ENCODE assay signal across 1 cellular context in the genomic region with DNA sequence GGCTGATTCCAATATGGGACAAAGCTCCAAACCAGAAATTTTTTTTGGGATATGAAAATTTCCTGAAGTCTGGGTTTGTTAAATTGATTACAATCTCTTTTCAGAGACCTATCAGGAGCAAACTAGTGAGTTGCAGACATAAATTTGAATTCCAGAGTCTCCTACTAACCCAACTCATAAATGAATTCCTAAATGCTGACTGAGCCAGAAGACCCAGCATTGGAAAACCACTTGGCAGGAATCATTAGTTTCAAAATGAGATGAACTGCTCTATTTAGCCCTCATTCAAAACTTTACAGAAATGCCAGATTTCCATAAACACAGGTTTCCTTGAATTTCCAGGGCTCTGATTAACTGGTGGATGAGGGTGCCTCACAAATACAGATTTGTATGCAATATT.
TF ChIP-seq lines count a peak whose summit lies in the region.

No MANE protein-coding gene starts in this region.

TF ChIP-seq in GM23338, 12 proteins besides CTCF, POLR2A, EP300 and RAD21 (continued from another document):
- no peak for TF ChIP-seq ZNF462 (CRISPR knock-in tag; IDR thresholded peaks at IDR 0.05)
- TF ChIP-seq ZNF114 (CRISPR knock-in tag; IDR thresholded peaks at IDR 0.05): no peak
- TF ChIP-seq JUNB (IDR thresholded peaks at IDR 0.05; ENCODE audit: unreplicated experiment): no peak
- no peak for TF ChIP-seq EZH2phosphoT487 (IDR thresholded peaks at IDR 0.05; ENCODE audit: unreplicated experiment)
- no peak for TF ChIP-seq POLR2AphosphoS5 (IDR thresholded peaks at IDR 0.05; ENCODE audit: low read depth)
TF ChIP-seq in GM23338: peak in this region for 0.
